ENCODE assay signal across 8 cellular contexts in the genomic region with DNA sequence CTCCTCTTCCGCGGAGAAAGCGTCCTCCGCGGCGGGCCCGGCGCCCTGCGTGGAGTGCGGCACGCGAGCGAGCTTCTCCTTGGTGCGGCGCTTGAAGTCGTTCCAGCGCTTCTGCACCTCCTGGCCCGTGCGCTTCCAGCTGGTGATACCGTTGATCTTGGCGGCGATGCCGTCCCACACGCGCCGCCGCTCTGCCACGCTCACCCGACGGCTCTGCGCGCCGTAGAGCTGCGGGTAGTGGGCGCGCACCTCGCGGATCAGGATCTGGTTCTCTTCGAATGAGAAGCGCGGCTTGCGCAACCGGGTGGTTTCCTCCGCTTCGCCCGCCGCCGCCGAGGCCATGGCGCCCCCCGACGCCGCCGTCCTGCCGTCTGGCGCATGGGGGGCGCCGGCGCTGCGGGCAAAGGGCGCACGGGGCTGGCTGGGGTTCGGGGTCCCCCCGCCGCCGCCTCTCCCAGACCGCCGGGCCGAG. TPM values are rescaled to one million over a fixed set of nuclear protein-coding genes. Genes with fewer than 3 reads are reported as not detected.
DNase-seq lines count a peak whose midpoint lies in the region; ATAC-seq, FAIRE-seq and TF ChIP-seq lines count a peak whose summit lies in the region.

No MANE protein-coding gene starts in this region.

- peaks cover 0 to 24% (median 2%) of the 10 kb centered on the region in 3 donors for H3K36me3 Mint-ChIP-seq in naive thymus-derived CD8-positive, alpha-beta T cell

- H3K4me3 Mint-ChIP-seq in naive thymus-derived CD8-positive, alpha-beta T cell = peak overlapping the region; percentile 41 to 95 (median 58)

- no peaks in the 10 kb centered on the region for H3K9me3 Mint-ChIP-seq in naive thymus-derived CD8-positive, alpha-beta T cell

- intact Hi-C loops in endothelial cell of umbilical vein (cut with micrococcal nuclease) = no loop called here

- H3K4me1 Mint-ChIP-seq in naive thymus-derived CD8-positive, alpha-beta T cell = peaks cover 5 to 26% (median 23%) of the 10 kb centered on the region in 4 donors

- POLR2A ChIA-PET in endothelial cell of umbilical vein (lab: Charles Lee) = interaction anchor here (1.0 kb wide), 1 partner anchor 15 kb away, joined by 3 read pairs; a partner anchor contains a TSS
- POLR2A ChIA-PET in naive thymus-derived CD8-positive, alpha-beta T cell (lab: Charles Lee) = interaction anchor here (0.5 to 4.1 kb wide), 4 partner anchors 15 to 423 kb away, joined by 3 to 46 read pairs (median 6); a partner anchor contains a TSS

- no peaks in the 10 kb centered on the region for H3K9me3 ChIP-seq in endothelial cell of umbilical vein (replicated peaks; ENCODE audit: control insufficient read depth, insufficient read depth, low read length)

- FAIRE-seq in endothelial cell of umbilical vein (lab: Jason Lieb, UNC) = no peak

- no peak for TF ChIP-seq POLR2A in endothelial cell of umbilical vein (IDR thresholded peaks at IDR 0.05; ENCODE audit: low read depth, low read length)

- H3K9ac ChIP-seq in endothelial cell of umbilical vein (replicated peaks; ENCODE audit: extremely low read depth, insufficient read depth, low read length) = no peak overlapping the region

- BruUV-seq in endothelial cell of umbilical vein (replicated peaks; lab: Mats Ljungman, UMichigan) = no TSS peak

- no peak overlapping the region for H3K27ac Mint-ChIP-seq in naive thymus-derived CD8-positive, alpha-beta T cell

- H2AFZ ChIP-seq in endothelial cell of umbilical vein (ENCODE audit: low read depth, low read length) = peak overlapping the region; percentile 84

- no peaks in the 10 kb centered on the region for H3K27me3 ChIP-seq in endothelial cell of umbilical vein (ENCODE audit: control insufficient read depth in 2 of 2, insufficient read depth in 2 of 2, low read length in 2 of 2)

- peak overlapping the region; percentile 20 for H3K4me2 ChIP-seq in endothelial cell of umbilical vein (ENCODE audit: insufficient read depth, low read length)

- no peak for ATAC-seq in activated CD4-positive, CD25-positive, alpha-beta regulatory T cell treated with anti-CD3 and anti-CD28 coated beads, Interleukin-2, amount 50 U/mL, for 24 hours
- peak; percentile 11 to 24 for ATAC-seq in naive thymus-derived CD8-positive, alpha-beta T cell
- ATAC-seq in GM18520 (IDR thresholded peaks at IDR 0.05; ENCODE audit: unreplicated experiment) (no peak), GM18873 (IDR thresholded peaks at IDR 0.05; ENCODE audit: low FRiP score, unreplicated experiment) (no peak)

- TF ChIP-seq CTCF in endothelial cell of umbilical vein (IDR thresholded peaks at IDR 0.05; ENCODE audit: extremely low read depth in 1 of 2, insufficient read depth in 1 of 2, low read depth in 1 of 2, low read length in 2 of 2) = no peak

- no peaks in the 10 kb centered on the region for H3K27me3 Mint-ChIP-seq in naive thymus-derived CD8-positive, alpha-beta T cell

- H3K36me3 ChIP-seq in endothelial cell of umbilical vein (ENCODE audit: control insufficient read depth in 2 of 2, extremely low read depth in 1 of 2, insufficient read depth in 2 of 2, low read length in 2 of 2) = no peaks in the 10 kb centered on the region

- no peaks in the 10 kb centered on the region for H3K9me1 ChIP-seq in endothelial cell of umbilical vein (replicated peaks; ENCODE audit: control insufficient read depth, extremely low read depth, insufficient read depth, low read length)

- H3K4me3 ChIP-seq in endothelial cell of umbilical vein (replicated peaks in 1 of 3; ENCODE audit: insufficient read depth in 1 of 3, low read depth in 1 of 3, low read length in 3 of 3) = peak overlapping the region; percentile 38 to 95 (median 55)

- CTCF ChIA-PET in endothelial cell of umbilical vein (lab: Charles Lee) = interaction anchor here (1.0 to 2.1 kb wide), 6 partner anchors 9 to 127 kb away, joined by 3 to 7 read pairs (median 4); a partner anchor contains a TSS

- dilution Hi-C loops in endothelial cell of umbilical vein (cut with MboI; ENCODE audit: extremely low pct_ligation_motif_present, low sequenced_read_pairs) = no loop called here

- peak; percentile 38 for DNase-seq in activated CD4-positive, CD25-positive, alpha-beta regulatory T cell treated with anti-CD3 and anti-CD28 coated beads, Interleukin-2, amount 50 U/mL, for 72 hours
- DNase-seq in T-helper 9 cell = peak; percentile 32
- peak; percentile 30 for DNase-seq in endothelial cell of umbilical vein (ENCODE audit: low read depth, low spot score)
- peak in 5 of 10 donors; percentile 15 to 46 (median 31) for DNase-seq in naive thymus-derived CD8-positive, alpha-beta T cell
- no peak for DNase-seq in NCI-H510A treated with DMSO at 0.1 percent for 48 hours (lab: John Stamatoyannopoulos, UW)

- H3K79me2 ChIP-seq in endothelial cell of umbilical vein (ENCODE audit: control insufficient read depth, insufficient read depth, low read length) = no peaks in the 10 kb centered on the region

- H4K20me1 ChIP-seq in endothelial cell of umbilical vein (replicated peaks; ENCODE audit: control insufficient read depth, extremely low read depth, insufficient read depth, low read length) = no peaks in the 10 kb centered on the region

- no peak overlapping the region for H3K27ac ChIP-seq in endothelial cell of umbilical vein (ENCODE audit: insufficient read depth, low read depth, low read length)

- peaks cover 7% of the 10 kb centered on the region for H3K4me1 ChIP-seq in endothelial cell of umbilical vein (ENCODE audit: control insufficient read depth, extremely low read depth, insufficient read depth, low read length)

TF ChIP-seq in endothelial cell of umbilical vein, 7 proteins besides CTCF, POLR2A, EP300 and RAD21 (continues in another document):
- no peak for TF ChIP-seq EZH2 (IDR thresholded peaks at IDR 0.05; ENCODE audit: borderline replicate concordance, low read depth, low read length, severe bottlenecking)
- TF ChIP-seq MYC (IDR thresholded peaks at IDR 0.05; ENCODE audit: low read depth, low read length) = no peak

RNA-seq across cellular contexts. Expression of a gene that starts 0.9 kb away (rescaled TPM):
- 9.0 and 9.6 TPM in 2 replicates for total RNA-seq in endothelial cell of umbilical vein
- polyA plus RNA-seq in endothelial cell of umbilical vein = 3.9 TPM in 2 replicates
- 2.0 and 2.8 TPM in 2 replicates for polyA plus RNA-seq in endothelial cell of umbilical vein (2011; cell fraction: cytosol; rRNA removed)
- 2.8 and 3.5 TPM in 2 replicates for polyA plus RNA-seq in endothelial cell of umbilical vein (2011; cell fraction: nucleus; rRNA removed)
- polyA plus RNA-seq in endothelial cell of umbilical vein (2012) = 6.0 and 7.5 TPM in 2 replicates
- polyA minus RNA-seq in endothelial cell of umbilical vein = 1.1 and 1.2 TPM in 2 replicates
- polyA minus RNA-seq in endothelial cell of umbilical vein (2011; cell fraction: cytosol; rRNA and poly(A)+ RNA removed) = 2.0 TPM
- polyA minus RNA-seq in endothelial cell of umbilical vein (2011; cell fraction: nucleus; rRNA and poly(A)+ RNA removed) = 0.72 and 1.3 TPM in 2 replicates
- total RNA-seq in naive thymus-derived CD8-positive, alpha-beta T cell = 10 to 100 TPM; 10.5 to 10.9 TPM
- polyA plus RNA-seq in naive thymus-derived CD8-positive, alpha-beta T cell = under 1 TPM in 1 of 3 donors, not detected in 2; 0.23 TPM

RNA-seq across cellular contexts. Expression of a gene that starts 13.1 kb away (rescaled TPM):
- not detected in 2 replicates for total RNA-seq in endothelial cell of umbilical vein
- not detected in 2 replicates for polyA plus RNA-seq in endothelial cell of umbilical vein
- not detected in 2 replicates for polyA plus RNA-seq in endothelial cell of umbilical vein (2011; cell fraction: cytosol; rRNA removed)
- not detected in 2 replicates for polyA plus RNA-seq in endothelial cell of umbilical vein (2011; cell fraction: nucleus; rRNA removed)
- not detected in 2 replicates for polyA plus RNA-seq in endothelial cell of umbilical vein (2012)
- polyA minus RNA-seq in endothelial cell of umbilical vein = not detected in 2 replicates
- polyA minus RNA-seq in endothelial cell of umbilical vein (2011; cell fraction: cytosol; rRNA and poly(A)+ RNA removed) = not detected
- not detected in 2 replicates for polyA minus RNA-seq in endothelial cell of umbilical vein (2011; cell fraction: nucleus; rRNA and poly(A)+ RNA removed)
- total RNA-seq in naive thymus-derived CD8-positive, alpha-beta T cell = not detected
- not detected for polyA plus RNA-seq in naive thymus-derived CD8-positive, alpha-beta T cell

RNA-seq across cellular contexts. Expression of a gene that starts 15.5 kb away (rescaled TPM):
- 17.1 and 17.5 TPM in 2 replicates for total RNA-seq in endothelial cell of umbilical vein
- 12.3 and 16.6 TPM in 2 replicates for polyA plus RNA-seq in endothelial cell of umbilical vein
- polyA plus RNA-seq in endothelial cell of umbilical vein (2011; cell fraction: cytosol; rRNA removed) = 7.2 and 10.9 TPM in 2 replicates
- polyA plus RNA-seq in endothelial cell of umbilical vein (2011; cell fraction: nucleus; rRNA removed) = 4.3 and 4.4 TPM in 2 replicates
- 6.3 and 11.4 TPM in 2 replicates for polyA plus RNA-seq in endothelial cell of umbilical vein (2012)
- polyA minus RNA-seq in endothelial cell of umbilical vein = 6.5 and 8.5 TPM in 2 replicates
- 18.9 TPM for polyA minus RNA-seq in endothelial cell of umbilical vein (2011; cell fraction: cytosol; rRNA and poly(A)+ RNA removed)
- 3.5 and 6.5 TPM in 2 replicates for polyA minus RNA-seq in endothelial cell of umbilical vein (2011; cell fraction: nucleus; rRNA and poly(A)+ RNA removed)
- total RNA-seq in naive thymus-derived CD8-positive, alpha-beta T cell = 10 to 100 TPM; 32.9 to 33.8 TPM
- polyA plus RNA-seq in naive thymus-derived CD8-positive, alpha-beta T cell = 1 to 10 TPM; 7.0 to 9.1 (median 7.6) TPM

RNA-seq across cellular contexts. Expression of a gene that starts 37.3 kb away (rescaled TPM):
- not detected in 2 replicates for total RNA-seq in endothelial cell of umbilical vein
- 0.06 TPM in 2 replicates for polyA plus RNA-seq in endothelial cell of umbilical vein
- 0.04 and 0.06 TPM in 2 replicates for polyA plus RNA-seq in endothelial cell of umbilical vein (2011; cell fraction: cytosol; rRNA removed)
- 0.12 TPM in 1 of 2 replicates, not detected in the other for polyA plus RNA-seq in endothelial cell of umbilical vein (2011; cell fraction: nucleus; rRNA removed)
- not detected in 2 replicates for polyA plus RNA-seq in endothelial cell of umbilical vein (2012)
- 0.25 TPM in 1 of 2 replicates, not detected in the other for polyA minus RNA-seq in endothelial cell of umbilical vein
- polyA minus RNA-seq in endothelial cell of umbilical vein (2011; cell fraction: cytosol; rRNA and poly(A)+ RNA removed) = not detected
- polyA minus RNA-seq in endothelial cell of umbilical vein (2011; cell fraction: nucleus; rRNA and poly(A)+ RNA removed) = not detected in 2 replicates
- total RNA-seq in naive thymus-derived CD8-positive, alpha-beta T cell = not detected
- polyA plus RNA-seq in naive thymus-derived CD8-positive, alpha-beta T cell = not detected

RNA-seq across cellular contexts. Expression of a gene that starts 38.5 kb away (rescaled TPM):
- 94.5 and 95.7 TPM in 2 replicates for total RNA-seq in endothelial cell of umbilical vein
- polyA plus RNA-seq in endothelial cell of umbilical vein = 89.8 and 104 TPM in 2 replicates
- polyA plus RNA-seq in endothelial cell of umbilical vein (2011; cell fraction: cytosol; rRNA removed) = 72.6 and 78.3 TPM in 2 replicates
- 199 and 231 TPM in 2 replicates for polyA plus RNA-seq in endothelial cell of umbilical vein (2011; cell fraction: nucleus; rRNA removed)
- polyA plus RNA-seq in endothelial cell of umbilical vein (2012) = 56.8 and 66.9 TPM in 2 replicates
- 110 and 130 TPM in 2 replicates for polyA minus RNA-seq in endothelial cell of umbilical vein
- polyA minus RNA-seq in endothelial cell of umbilical vein (2011; cell fraction: cytosol; rRNA and poly(A)+ RNA removed) = 47.6 TPM
- 58.9 and 68.7 TPM in 2 replicates for polyA minus RNA-seq in endothelial cell of umbilical vein (2011; cell fraction: nucleus; rRNA and poly(A)+ RNA removed)
- 10 to 100 TPM; 89.9 to 91.1 TPM for total RNA-seq in naive thymus-derived CD8-positive, alpha-beta T cell
- 10 to 100 TPM in 2 of 3 donors, 1 to 10 TPM in 1; 4.4 to 15.4 (median 13.8) TPM for polyA plus RNA-seq in naive thymus-derived CD8-positive, alpha-beta T cell

Comparison
In these comparisons a context has a peak if more than half of its experiments do, and no peak if none do; other contexts are left out.
1. ATAC-seq: peak in naive thymus-derived CD8-positive, alpha-beta T cell (2 of 2); none in activated CD4-positive, CD25-positive, alpha-beta regulatory T cell treated with anti-CD3 and anti-CD28 coated beads, Interleukin-2, amount 50 U/mL, for 24 hours (0 of 2), GM18520 (single experiment) and GM18873 (single experiment).